34 cellular contexts compared by ENCODE assay signal in the genomic region with DNA sequence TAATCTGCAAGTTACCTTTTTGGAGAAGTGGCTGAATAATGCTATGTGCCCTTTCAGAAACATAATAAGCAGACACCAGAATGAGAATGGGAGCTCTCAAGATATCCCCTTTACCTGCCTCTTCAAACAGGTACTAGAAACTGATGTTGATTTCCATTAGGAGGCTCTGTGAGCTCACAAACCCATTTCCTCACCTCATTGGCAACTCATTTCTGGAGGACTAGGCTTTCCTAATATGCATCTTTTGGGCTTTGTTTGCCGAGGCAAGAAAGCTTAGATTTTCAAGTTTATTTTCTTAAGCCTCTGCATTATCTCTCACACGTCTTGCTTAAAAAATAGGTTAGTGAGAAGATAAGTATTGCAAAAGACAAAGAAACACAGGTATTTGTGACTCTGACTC.
"Had no signal": no experiment of that assay in that cellular context is flagged by ENCODE, and none has a peak within 500 bp of the region (broad histone marks: within the 10 kb centered on the region; RNA-seq: fewer than 3 reads in every experiment).

No MANE protein-coding gene starts in this region.

- H3K27ac Mint-ChIP-seq: activated CD4-positive, alpha-beta memory T cell treated with anti-CD3 and anti-CD28 coated beads, Interleukin-2, amount 10 ng/mL, durations not matched to agents 7 days and 5 days; activated CD8-positive, alpha-beta memory T cell treated with anti-CD3 and anti-CD28 coated beads, Interleukin-2, amount 10 ng/mL, durations not matched to agents 7 days and 5 days; activated naive CD8-positive, alpha-beta T cell treated with anti-CD3 and anti-CD28 coated beads for 36 hours; T-cell; T-helper 17 cell had no signal

- DNase-seq: activated CD4-positive, alpha-beta memory T cell treated with anti-CD3 and anti-CD28 coated beads, Interleukin-2, amount 10 ng/mL, durations not matched to agents 7 days and 5 days; activated CD4-positive, alpha-beta T cell treated with anti-CD3 and anti-CD28 coated beads for 1 hour; activated CD4-positive, alpha-beta T cell treated with anti-CD3 and anti-CD28 coated beads for 48 hours; activated CD4-positive, CD25-positive, alpha-beta regulatory T cell; activated CD8-positive, alpha-beta memory T cell treated with anti-CD3 and anti-CD28 coated beads for 24 hours; activated CD8-positive, alpha-beta memory T cell treated with anti-CD3 and anti-CD28 coated beads, Interleukin-2, amount 10 ng/mL, durations not matched to agents 7 days and 5 days; activated CD8-positive, alpha-beta memory T cell treated with anti-CD3 and anti-CD28 coated beads, Interleukin-2, amount 50 U/mL, for 48 hours; activated effector memory CD4-positive, alpha-beta T cell treated with Interleukin-2 at 50 U/mL for 16 hours; activated naive CD4-positive, alpha-beta T cell treated with anti-CD3 and anti-CD28 coated beads, Interleukin-2, amount 50 U/mL, for 16 hours; activated naive CD8-positive, alpha-beta T cell treated with anti-CD3 and anti-CD28 coated beads for 36 hours; activated T-cell treated with anti-CD3 and anti-CD28 coated beads, Interleukin-2, amount 50 U/mL, for 48 hours; amniotic stem cell; aorta; Kasumi-1; KG1; MG63; NCI-H1048; NCI-H1105 treated with DMSO at 0.1 percent for 48 hours; NCI-H1436; NCI-H1694; NCI-H1930; NCI-H2081 treated with DMSO at 0.1 percent for 48 hours; NCI-H345; NCI-H524 treated with DMSO at 0.1 percent for 48 hours; NK-92 treated with Interleukin-12 subunit alpha and Interleukin-12 subunit beta, amount 100 ng/mL, for 24 hours; PC-3; Peyer's patch; RPMI8226; SIG-M5; T-cell; T-helper 17 cell; T-helper 9 cell had no signal

- H3K9me3 ChIP-seq: MG63, Peyer's patch had no signal

- H3K27me3 ChIP-seq: MG63, Peyer's patch had no signal

- H3K27me3 Mint-ChIP-seq: activated CD4-positive, alpha-beta memory T cell treated with anti-CD3 and anti-CD28 coated beads, Interleukin-2, amount 10 ng/mL, durations not matched to agents 7 days and 5 days; activated CD8-positive, alpha-beta memory T cell treated with anti-CD3 and anti-CD28 coated beads, Interleukin-2, amount 10 ng/mL, durations not matched to agents 7 days and 5 days; activated naive CD8-positive, alpha-beta T cell treated with anti-CD3 and anti-CD28 coated beads for 36 hours; T-cell; T-helper 17 cell had no signal

- H3K36me3 Mint-ChIP-seq: activated CD8-positive, alpha-beta memory T cell treated with anti-CD3 and anti-CD28 coated beads, Interleukin-2, amount 10 ng/mL, durations not matched to agents 7 days and 5 days; activated naive CD8-positive, alpha-beta T cell treated with anti-CD3 and anti-CD28 coated beads for 36 hours; T-cell had no signal

- H3K36me3 ChIP-seq: MG63, Peyer's patch had no signal

- H3K9me3 Mint-ChIP-seq: activated CD4-positive, alpha-beta memory T cell treated with anti-CD3 and anti-CD28 coated beads, Interleukin-2, amount 10 ng/mL, durations not matched to agents 7 days and 5 days; activated naive CD8-positive, alpha-beta T cell treated with anti-CD3 and anti-CD28 coated beads for 36 hours; T-cell had no signal

- H3K4me3 Mint-ChIP-seq: activated CD4-positive, alpha-beta memory T cell treated with anti-CD3 and anti-CD28 coated beads, Interleukin-2, amount 10 ng/mL, durations not matched to agents 7 days and 5 days; activated CD8-positive, alpha-beta memory T cell treated with anti-CD3 and anti-CD28 coated beads, Interleukin-2, amount 10 ng/mL, durations not matched to agents 7 days and 5 days; activated naive CD8-positive, alpha-beta T cell treated with anti-CD3 and anti-CD28 coated beads for 36 hours; T-cell; T-helper 17 cell had no signal

- H3K4me1 ChIP-seq: Peyer's patch had no signal

- ATAC-seq: activated CD8-positive, alpha-beta memory T cell treated with anti-CD3 and anti-CD28 coated beads, Interleukin-2, amount 10 ng/mL, durations not matched to agents 7 days and 5 days; PC-3; SK-N-SH treated with all-trans-retinoic acid at 6 μM for 48 hours; T-cell; T-helper 17 cell had no signal

- H3K4me3 ChIP-seq: MG63, Peyer's patch had no signal

- H3K4me1 Mint-ChIP-seq: activated CD4-positive, alpha-beta memory T cell treated with anti-CD3 and anti-CD28 coated beads, Interleukin-2, amount 10 ng/mL, durations not matched to agents 7 days and 5 days; activated CD8-positive, alpha-beta memory T cell treated with anti-CD3 and anti-CD28 coated beads, Interleukin-2, amount 10 ng/mL, durations not matched to agents 7 days and 5 days; activated naive CD8-positive, alpha-beta T cell treated with anti-CD3 and anti-CD28 coated beads for 36 hours; T-cell; T-helper 17 cell had no signal

- H3K27ac ChIP-seq: Peyer's patch, VCaP had no signal
